29 cellular contexts compared by ENCODE assay signal in the genomic region with DNA sequence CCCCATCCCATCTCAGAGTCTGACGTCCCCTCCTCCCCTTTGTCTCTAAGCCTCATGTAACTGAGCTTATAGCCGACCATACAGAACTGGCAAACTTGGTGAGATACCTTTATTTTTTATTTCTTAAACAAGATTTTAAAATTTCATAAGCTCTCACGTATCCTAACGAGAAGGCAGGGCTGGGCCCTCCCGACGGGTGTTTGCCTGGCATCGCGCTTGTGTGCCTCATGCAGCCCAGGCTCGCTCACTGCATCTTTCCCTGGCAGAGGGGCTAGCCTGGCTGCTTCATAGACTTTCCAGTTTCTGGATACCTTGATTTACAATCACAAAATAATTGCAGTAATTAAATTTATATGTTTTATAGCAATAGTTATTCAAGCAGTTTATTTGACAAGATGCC.
"Had no signal": no experiment of that assay in that cellular context is flagged by ENCODE, and none has a peak within 500 bp of the region (broad histone marks: within the 10 kb centered on the region; RNA-seq: fewer than 3 reads in every experiment).

No MANE protein-coding gene starts in this region.

- H3K27ac ChIP-seq: heart right ventricle, hepatocyte, left ventricle myocardium inferior, parathyroid adenoma, skin epidermis, stomach, testis, thyroid gland, transverse colon, upper lobe of right lung had no signal

- ATAC-seq: heart right ventricle; natural killer cell treated with Interleukin-12 subunit alpha and Interleukin-12 subunit beta and Interleukin-15 and Interleukin-18, amount 100 ng/mL, for 72 hours; right cardiac atrium; sciatic nerve; stimulated activated naive B cell treated with anti-CD40 and anti-IgM and Interleukin-4, amounts not matched to agents 10 μg/mL and 1 μg/mL and 100 μg/mL, for 72 hours; stimulated activated naive CD8-positive, alpha-beta T cell treated with anti-CD3 and anti-CD28 coated beads, Interleukin-15, Interleukin-2, amounts not matched to agents 100 U/mL and 50 U/mL, for 24 hours; upper lobe of right lung had no signal

- H3K36me3 Mint-ChIP-seq: natural killer cell treated with Interleukin-12 subunit alpha and Interleukin-12 subunit beta and Interleukin-15 and Interleukin-18, amount 100 ng/mL, for 72 hours had no signal

- H3K79me2 ChIP-seq: hepatocyte, parathyroid adenoma had no signal

- H3K4me2 ChIP-seq: hepatocyte had no signal

- H3K27ac Mint-ChIP-seq: immature natural killer cell; mesothelial cell of epicardium; naive B cell; natural killer cell treated with Interleukin-12 subunit alpha and Interleukin-12 subunit beta and Interleukin-15 and Interleukin-18, amount 100 ng/mL, for 72 hours; progenitor cell of endocrine pancreas; stimulated activated naive B cell treated with anti-CD40 and anti-IgM and Interleukin-4, amounts not matched to agents 10 μg/mL and 1 μg/mL and 100 μg/mL, for 72 hours had no signal

- H3K9me3 Mint-ChIP-seq: immature natural killer cell; mesothelial cell of epicardium; naive B cell; natural killer cell treated with Interleukin-12 subunit alpha and Interleukin-12 subunit beta and Interleukin-15 and Interleukin-18, amount 100 ng/mL, for 72 hours; stimulated activated naive B cell treated with anti-CD40 and anti-IgM and Interleukin-4, amounts not matched to agents 10 μg/mL and 1 μg/mL and 100 μg/mL, for 72 hours had no signal

- H2AFZ ChIP-seq: hepatocyte, parathyroid adenoma had no signal

- H3K9ac ChIP-seq: parathyroid adenoma had no signal

- H3K27me3 ChIP-seq: hepatocyte, stomach, testis, thyroid gland, transverse colon, upper lobe of right lung had no signal

- H3K9me3 ChIP-seq: heart right ventricle, left ventricle myocardium inferior, stomach, testis, thyroid gland, transverse colon, upper lobe of right lung had no signal

- H3K4me3 ChIP-seq: heart right ventricle, hepatocyte, left ventricle myocardium inferior, lung, skin epidermis, stomach, testis, thyroid gland, transverse colon, upper lobe of right lung had no signal

- H3K27me3 Mint-ChIP-seq: natural killer cell treated with Interleukin-12 subunit alpha and Interleukin-12 subunit beta and Interleukin-15 and Interleukin-18, amount 100 ng/mL, for 72 hours; progenitor cell of endocrine pancreas had no signal

- FAIRE-seq: islet of Langerhans, kidney, urothelium cell line had no signal

- H3K4me1 ChIP-seq: parathyroid adenoma, testis, thyroid gland had no signal

- DNase-seq: heart right ventricle; immature natural killer cell; kidney; left ventricle myocardium inferior; mesendoderm; naive B cell; nucleus accumbens; right cardiac atrium; stimulated activated CD4-positive, alpha-beta T cell treated with anti-CD3 and anti-CD28 coated beads, Interleukin-12 subunit alpha, Interleukin-12 subunit beta, amount 100 ng/mL, for 4 hours; stimulated activated CD4-positive, alpha-beta T cell treated with anti-CD3 and anti-CD28 coated beads, Interleukin-15, amount 100 ng/mL, for 24 hours; stimulated activated CD4-positive, alpha-beta T cell treated with anti-CD3 and anti-CD28 coated beads, Interleukin-2, amount 100 ng/mL, for 24 hours; stimulated activated CD4-positive, alpha-beta T cell treated with anti-CD3 and anti-CD28 coated beads, Interleukin-4, amount 100 ng/mL, for 1 hour; stimulated activated naive B cell treated with anti-CD40 and anti-IgM and Interleukin-4, amounts not matched to agents 10 μg/mL and 1 μg/mL and 100 μg/mL, for 72 hours; stimulated activated naive CD8-positive, alpha-beta T cell treated with anti-CD3 and anti-CD28 coated beads, Interleukin-15, Interleukin-2, amounts not matched to agents 100 U/mL and 50 U/mL, for 24 hours; stomach; testis; thyroid gland; transverse colon; upper lobe of right lung had no signal

- H3K36me3 ChIP-seq: transverse colon, upper lobe of right lung had no signal

- H3K4me3 Mint-ChIP-seq: mesothelial cell of epicardium; naive B cell; natural killer cell treated with Interleukin-12 subunit alpha and Interleukin-12 subunit beta and Interleukin-15 and Interleukin-18, amount 100 ng/mL, for 72 hours; stimulated activated naive B cell treated with anti-CD40 and anti-IgM and Interleukin-4, amounts not matched to agents 10 μg/mL and 1 μg/mL and 100 μg/mL, for 72 hours had no signal
